ENCODE assay signal across 10 cellular contexts in genomic region chr6:11712760-11713159, GRCh38.
A peak's percentile ranks its signal among the peaks of the same experiment; 100 is the strongest.
DNase-seq lines count a peak whose midpoint lies in the region; ATAC-seq, FAIRE-seq and TF ChIP-seq lines count a peak whose summit lies in the region.
"Had no signal": no experiment of that assay in that cellular context is flagged by ENCODE, and none has a peak within 500 bp of the region (broad histone marks: within the 10 kb centered on the region; RNA-seq: fewer than 3 reads in every experiment).

No MANE protein-coding gene starts in this region.

- TF ChIP-seq CTCF in GM06990 (IDR thresholded peaks at IDR 0.05; ENCODE audit: insufficient read depth, low read length, poor library complexity, severe bottlenecking) (no peak), body of pancreas (IDR thresholded peaks at IDR 0.05) (no peak), osteocyte (IDR thresholded peaks at IDR 0.05) (no peak)

- no peaks in the 10 kb centered on the region for H3K9me3 Mint-ChIP-seq in osteocyte (ENCODE audit: unreplicated experiment)
- H3K9me3 Mint-ChIP-seq: type B pancreatic cell had no signal

- FAIRE-seq in HTR-8/SVneo (lab: Jason Lieb, UNC): no peak

- H3K4me3 Mint-ChIP-seq in osteocyte (ENCODE audit: unreplicated experiment): no peak overlapping the region
- H3K4me3 Mint-ChIP-seq: type B pancreatic cell had no signal

- H3K4me3 ChIP-seq in GM06990 (replicated peaks; ENCODE audit: low read depth, low read length) (no peak overlapping the region), body of pancreas (no peak overlapping the region)

- H3K27me3 Mint-ChIP-seq in osteocyte (ENCODE audit: unreplicated experiment): no peaks in the 10 kb centered on the region

- intact Hi-C loops in body of pancreas (cut with DNase I): no loop called here

- WGBS in body of pancreas, 2 donors: 62 to 94% methylated on average over 6 of the region's 6 CpGs

- no peak for TF ChIP-seq POLR2A in body of pancreas (IDR thresholded peaks at IDR 0.05)

- H3K36me3 ChIP-seq in GM06990 (ENCODE audit: control insufficient read depth, insufficient read depth, low read length): no peaks in the 10 kb centered on the region
- no peaks in the 10 kb centered on the region for H3K36me3 ChIP-seq in body of pancreas (replicated peaks in 1 of 2; ENCODE audit: insufficient read depth in 1 of 2, low read depth in 2 of 2)

- H3K36me3 Mint-ChIP-seq in osteocyte (ENCODE audit: unreplicated experiment): no peaks in the 10 kb centered on the region
- H3K36me3 Mint-ChIP-seq: type B pancreatic cell had no signal

- H3K27ac Mint-ChIP-seq in osteocyte (ENCODE audit: unreplicated experiment): no peak overlapping the region
- H3K27ac Mint-ChIP-seq: type B pancreatic cell had no signal

- ATAC-seq in body of pancreas (peak; percentile 27), HG03280 (IDR thresholded peaks at IDR 0.05; ENCODE audit: unreplicated experiment) (no peak), HG03457 (IDR thresholded peaks at IDR 0.05; ENCODE audit: unreplicated experiment) (no peak)

- DNase-seq in GM06990 (ENCODE audit: extremely low read depth, insufficient read length): peak; percentile 55
- DNase-seq in MV-4-11 (lab: John Stamatoyannopoulos, UW): peak; percentile 90
- DNase-seq in body of pancreas: peak in 2 of 4 donors; percentile 19 to 57
- DNase-seq in osteocyte (ENCODE audit: extremely low spot score, unreplicated experiment): peak; percentile 32
- no peak for DNase-seq in NCI-H69 (lab: John Stamatoyannopoulos, UW)
- DNase-seq in HTR-8/SVneo (ENCODE audit: insufficient read length, low spot score): no peak
- DNase-seq: NCI-H226 had no signal

- no peaks in the 10 kb centered on the region for H3K9me3 ChIP-seq in body of pancreas

- H3K4me1 Mint-ChIP-seq in osteocyte (ENCODE audit: unreplicated experiment): peaks cover 28% of the 10 kb centered on the region

- H3K27me3 ChIP-seq in GM06990 (replicated peaks; ENCODE audit: control insufficient read depth, insufficient read depth, low read length) (no peaks in the 10 kb centered on the region), body of pancreas (no peaks in the 10 kb centered on the region)

- no peaks in the 10 kb centered on the region for H3K4me1 ChIP-seq in body of pancreas

- no peak overlapping the region for H3K27ac ChIP-seq in body of pancreas

Comparison
In these comparisons a context has a peak if more than half of its experiments do, and no peak if none do; other contexts are left out.
1. DNase-seq: peak in GM06990 (single experiment), MV-4-11 (single experiment) and osteocyte (single experiment); none in NCI-H69 (single experiment) and HTR-8/SVneo (single experiment).